ENCODE assay signal across 12 cellular contexts in genomic region chr18:9642799-9643445, GRCh38. TPM values are rescaled to one million over a fixed set of nuclear protein-coding genes. Genes with fewer than 3 reads are reported as not detected.
DNase-seq lines count a peak whose midpoint lies in the region; ATAC-seq, FAIRE-seq and TF ChIP-seq lines count a peak whose summit lies in the region.
"Had no signal": no experiment of that assay in that cellular context is flagged by ENCODE, and none has a peak within 500 bp of the region (broad histone marks: within the 10 kb centered on the region; RNA-seq: fewer than 3 reads in every experiment).

No MANE protein-coding gene starts in this region.

- peak; percentile 33; the same call in 1 of the 2 replicates for ATAC-seq in HCT116
- ATAC-seq in right cardiac atrium: no peak
- ATAC-seq: T-cell had no signal

- no peak for TF ChIP-seq RAD21 in HCT116 (IDR thresholded peaks at IDR 0.05; ENCODE audit: low read depth)

- H3K4me3 ChIP-seq in HCT116 (replicated peaks in 1 of 2; ENCODE audit: low read depth in 1 of 2, low read length in 2 of 2): 0 out of 4 replicates have a peak overlapping the region, but pooled peaks of 1 of the 2 experiments have one; percentile 22
- no peak overlapping the region for H3K4me3 ChIP-seq in right cardiac atrium (ENCODE audit: low read length)
- H3K4me3 ChIP-seq in BE2C (ENCODE audit: low read depth, low read length): no peak overlapping the region
- no peak overlapping the region for H3K4me3 ChIP-seq in kidney (ENCODE audit: low read length in 2 of 2)

- intact Hi-C loops in HCT116 (cut with micrococcal nuclease) (no loop called here), right cardiac atrium (cut with DNase I) (no loop called here), CD14-positive monocyte (cut with micrococcal nuclease) (no loop called here), kidney (cut with DNase I) (no loop called here)

- CTCF ChIA-PET in HCT116 (lab: Charles Lee): no interaction called here

- FAIRE-seq in kidney (lab: Jason Lieb, UNC): no peak

- peaks cover 0 to 1% (median 0%) of the 10 kb centered on the region in 7 donors for H3K9me3 Mint-ChIP-seq in CD14-positive monocyte
- H3K9me3 Mint-ChIP-seq: T-cell had no signal

- peak overlapping the region; percentile 72 for H3K4me2 ChIP-seq in HCT116 (ENCODE audit: low read length)

- no peaks in the 10 kb centered on the region for H3K79me2 ChIP-seq in HCT116 (ENCODE audit: insufficient read depth, low read length)

- peak overlapping the region; percentile 89 for H2AFZ ChIP-seq in HCT116 (ENCODE audit: low read depth, low read length, poor library complexity, severe bottlenecking)

- no peak overlapping the region for H3K4me3 Mint-ChIP-seq in CD14-positive monocyte
- H3K4me3 Mint-ChIP-seq: T-cell had no signal

- no peak overlapping the region for H3K27ac Mint-ChIP-seq in CD14-positive monocyte
- H3K27ac Mint-ChIP-seq: T-cell had no signal

- no peaks in the 10 kb centered on the region for H4K20me1 ChIP-seq in HCT116 (ENCODE audit: insufficient read depth)

- POLR2A ChIA-PET in HCT116 (lab: Charles Lee): no interaction called here

- no peak overlapping the region for H3K27ac ChIP-seq in HCT116 (ENCODE audit: low read depth, low read length)
- peak overlapping the region; percentile 30 for H3K27ac ChIP-seq in right cardiac atrium (ENCODE audit: low read length)
- no peak overlapping the region for H3K27ac ChIP-seq in kidney (ENCODE audit: low read depth in 2 of 2, low read length in 2 of 2)

- H3K9ac ChIP-seq in HCT116 (ENCODE audit: low read length): peak overlapping the region; percentile 46; the same call in 1 of the 2 replicates
- no peak overlapping the region for H3K9ac ChIP-seq in kidney (ENCODE audit: low read length in 2 of 2)

- no peaks in the 10 kb centered on the region for H3K9me3 ChIP-seq in HCT116 (ENCODE audit: control insufficient read depth in 1 of 2, insufficient read depth in 1 of 2, low read depth in 1 of 2, low read length in 2 of 2)
- no peaks in the 10 kb centered on the region for H3K9me3 ChIP-seq in right cardiac atrium (ENCODE audit: control insufficient read depth, low read length)
- no peaks in the 10 kb centered on the region for H3K9me3 ChIP-seq in BE2C
- H3K9me3 ChIP-seq in kidney (ENCODE audit: control insufficient read depth in 1 of 2, low read length in 2 of 2): no peaks in the 10 kb centered on the region

- H3K36me3 ChIP-seq in HCT116 (ENCODE audit: control insufficient read depth in 1 of 2, insufficient read depth in 2 of 2, low read length in 2 of 2) (no peaks in the 10 kb centered on the region), BE2C (no peaks in the 10 kb centered on the region), kidney (ENCODE audit: control insufficient read depth in 1 of 2, insufficient read depth in 2 of 2, low read length in 2 of 2) (no peaks in the 10 kb centered on the region)

- H3K27me3 ChIP-seq in HCT116 (ENCODE audit: insufficient read depth, low read length) (no peaks in the 10 kb centered on the region), right cardiac atrium (ENCODE audit: control insufficient read depth, insufficient read depth) (no peaks in the 10 kb centered on the region), BE2C (no peaks in the 10 kb centered on the region)

- RAD21 ChIA-PET in HCT116 (lab: Charles Lee; ENCODE audit: low non-redundant PET in 1 of 2, low total read pairs in 2 of 2, uncharacterized antibody in 2 of 2, unreplicated experiment in 2 of 2): no interaction called here

- peaks cover 1 to 5% (median 5%) of the 10 kb centered on the region in 3 donors for H3K27me3 Mint-ChIP-seq in CD14-positive monocyte (ENCODE audit: low read depth in 3 of 3)

- H3K36me3 Mint-ChIP-seq in CD14-positive monocyte: no peaks in the 10 kb centered on the region
- H3K36me3 Mint-ChIP-seq: T-cell had no signal

- no peaks in the 10 kb centered on the region for H3K9me2 ChIP-seq in HCT116 (ENCODE audit: insufficient read depth)

- H3K4me1 ChIP-seq in HCT116 (ENCODE audit: control insufficient read depth in 1 of 2, insufficient read depth in 2 of 2, low read length in 2 of 2) (peaks cover 17 to 28% of the 10 kb centered on the region in 2 experiments), right cardiac atrium (ENCODE audit: control insufficient read depth, insufficient read depth, low read length) (no peaks in the 10 kb centered on the region), BE2C (no peaks in the 10 kb centered on the region), kidney (ENCODE audit: control insufficient read depth in 1 of 2, insufficient read depth in 1 of 2, low read depth in 1 of 2, low read length in 2 of 2) (no peaks in the 10 kb centered on the region)

- TF ChIP-seq POLR2A in HCT116 (IDR thresholded peaks at IDR 0.05; ENCODE audit: borderline replicate concordance, extremely low read depth, insufficient read depth, insufficient read length): no peak

- DNase-seq in HCT116 (ENCODE audit: low read depth, low spot score): no peak
- peak; percentile 48 for DNase-seq in amniotic epithelial cell (ENCODE audit: low read depth)
- DNase-seq in right cardiac atrium: no peak
- DNase-seq in retina: peak; percentile 20
- no peak for DNase-seq in CD14-positive monocyte (ENCODE audit: low spot score)
- no peak for DNase-seq in SW480 (ENCODE audit: low spot score)
- DNase-seq in BE2C: no peak
- no peak for DNase-seq in kidney
- DNase-seq: DMS79 treated with DMSO at 0.1 percent for 48 hours; NCI-H774; stimulated activated naive CD4-positive, alpha-beta T cell; T-cell had no signal

- no TSS peak for BruUV-seq in HCT116 (replicated peaks; lab: Mats Ljungman, UMichigan)

- WGBS in right cardiac atrium: 73% methylated on average over 9 of the region's 9 CpGs

- TF ChIP-seq CTCF in HCT116 (IDR thresholded peaks at IDR 0.05 in 2 of 3, conservative IDR thresholded peaks at IDR 0.05 in 1 of 3; ENCODE audit: borderline replicate concordance in 1 of 3, insufficient read depth in 1 of 3, low read depth in 2 of 3, low read length in 2 of 3) (no peak), CD14-positive monocyte (IDR thresholded peaks at IDR 0.05) (no peak), BE2C (IDR thresholded peaks at IDR 0.05; ENCODE audit: low read depth, low read length) (no peak), kidney (IDR thresholded peaks at IDR 0.05; ENCODE audit: borderline replicate concordance, extremely low read depth, insufficient read depth) (no peak)

- peaks cover 14% of the 10 kb centered on the region for H3K4me1 Mint-ChIP-seq in CD14-positive monocyte
- H3K4me1 Mint-ChIP-seq: T-cell had no signal

TF ChIP-seq in HCT116, 20 proteins besides CTCF, POLR2A, EP300 and RAD21:
- TF ChIP-seq, protein P1, sequence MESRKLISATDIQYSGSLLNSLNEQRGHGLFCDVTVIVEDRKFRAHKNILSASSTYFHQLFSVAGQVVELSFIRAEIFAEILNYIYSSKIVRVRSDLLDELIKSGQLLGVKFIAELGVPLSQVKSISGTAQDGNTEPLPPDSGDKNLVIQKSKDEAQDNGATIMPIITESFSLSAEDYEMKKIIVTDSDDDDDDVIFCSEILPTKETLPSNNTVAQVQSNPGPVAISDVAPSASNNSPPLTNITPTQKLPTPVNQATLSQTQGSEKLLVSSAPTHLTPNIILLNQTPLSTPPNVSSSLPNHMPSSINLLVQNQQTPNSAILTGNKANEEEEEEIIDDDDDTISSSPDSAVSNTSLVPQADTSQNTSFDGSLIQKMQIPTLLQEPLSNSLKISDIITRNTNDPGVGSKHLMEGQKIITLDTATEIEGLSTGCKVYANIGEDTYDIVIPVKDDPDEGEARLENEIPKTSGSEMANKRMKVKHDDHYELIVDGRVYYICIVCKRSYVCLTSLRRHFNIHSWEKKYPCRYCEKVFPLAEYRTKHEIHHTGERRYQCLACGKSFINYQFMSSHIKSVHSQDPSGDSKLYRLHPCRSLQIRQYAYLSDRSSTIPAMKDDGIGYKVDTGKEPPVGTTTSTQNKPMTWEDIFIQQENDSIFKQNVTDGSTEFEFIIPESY (IDR thresholded peaks at IDR 0.05; ENCODE audit: extremely low read depth, insufficient replicate concordance, low read length): no peak
- TF ChIP-seq ATF3 (IDR thresholded peaks at IDR 0.05): no peak
- no peak for TF ChIP-seq POLR2AphosphoS5 (IDR thresholded peaks at IDR 0.05; ENCODE audit: low read depth, low read length)
- TF ChIP-seq FOSL1 (IDR thresholded peaks at IDR 0.05; ENCODE audit: low read depth): no peak
- no peak for TF ChIP-seq SIN3A (IDR thresholded peaks at IDR 0.05; ENCODE audit: low read depth)
- no peak for TF ChIP-seq SP1 (IDR thresholded peaks at IDR 0.05; ENCODE audit: low read depth)
- TF ChIP-seq, protein P2, sequence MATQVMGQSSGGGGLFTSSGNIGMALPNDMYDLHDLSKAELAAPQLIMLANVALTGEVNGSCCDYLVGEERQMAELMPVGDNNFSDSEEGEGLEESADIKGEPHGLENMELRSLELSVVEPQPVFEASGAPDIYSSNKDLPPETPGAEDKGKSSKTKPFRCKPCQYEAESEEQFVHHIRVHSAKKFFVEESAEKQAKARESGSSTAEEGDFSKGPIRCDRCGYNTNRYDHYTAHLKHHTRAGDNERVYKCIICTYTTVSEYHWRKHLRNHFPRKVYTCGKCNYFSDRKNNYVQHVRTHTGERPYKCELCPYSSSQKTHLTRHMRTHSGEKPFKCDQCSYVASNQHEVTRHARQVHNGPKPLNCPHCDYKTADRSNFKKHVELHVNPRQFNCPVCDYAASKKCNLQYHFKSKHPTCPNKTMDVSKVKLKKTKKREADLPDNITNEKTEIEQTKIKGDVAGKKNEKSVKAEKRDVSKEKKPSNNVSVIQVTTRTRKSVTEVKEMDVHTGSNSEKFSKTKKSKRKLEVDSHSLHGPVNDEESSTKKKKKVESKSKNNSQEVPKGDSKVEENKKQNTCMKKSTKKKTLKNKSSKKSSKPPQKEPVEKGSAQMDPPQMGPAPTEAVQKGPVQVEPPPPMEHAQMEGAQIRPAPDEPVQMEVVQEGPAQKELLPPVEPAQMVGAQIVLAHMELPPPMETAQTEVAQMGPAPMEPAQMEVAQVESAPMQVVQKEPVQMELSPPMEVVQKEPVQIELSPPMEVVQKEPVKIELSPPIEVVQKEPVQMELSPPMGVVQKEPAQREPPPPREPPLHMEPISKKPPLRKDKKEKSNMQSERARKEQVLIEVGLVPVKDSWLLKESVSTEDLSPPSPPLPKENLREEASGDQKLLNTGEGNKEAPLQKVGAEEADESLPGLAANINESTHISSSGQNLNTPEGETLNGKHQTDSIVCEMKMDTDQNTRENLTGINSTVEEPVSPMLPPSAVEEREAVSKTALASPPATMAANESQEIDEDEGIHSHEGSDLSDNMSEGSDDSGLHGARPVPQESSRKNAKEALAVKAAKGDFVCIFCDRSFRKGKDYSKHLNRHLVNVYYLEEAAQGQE (IDR thresholded peaks at IDR 0.05; ENCODE audit: low read depth): no peak

RNA-seq across cellular contexts. Expression of gene PPP4R1, which starts 28.6 kb away (rescaled TPM):
- total RNA-seq in HCT116 (2021; ENCODE audit: unreplicated experiment): 66.7 TPM
- 35.7 and 39.8 TPM in 2 replicates for polyA plus RNA-seq in HCT116 (2012)
- 10 to 100 TPM; 56.9 to 95.8 (median 65.3) TPM for total RNA-seq in right cardiac atrium
- polyA plus RNA-seq in right cardiac atrium: 18.8 TPM
- polyA plus RNA-seq in CD14-positive monocyte: 10 to 100 TPM; 22.0 to 24.6 TPM
- polyA plus RNA-seq in BE2C (2012; ENCODE audit: insufficient read depth, insufficient read length, low read depth): 23.5 TPM
- 122 TPM for total RNA-seq in kidney
- 23.9 TPM for polyA plus RNA-seq in kidney (ENCODE audit: insufficient read depth, low read depth, low replicate concordance)

Comparison
In these comparisons a context has a peak if more than half of its experiments do, and no peak if none do; other contexts are left out.
1. DNase-seq: peak in amniotic epithelial cell (single experiment) and retina (single experiment); none in HCT116 (single experiment), right cardiac atrium (0 of 3), CD14-positive monocyte (single experiment), SW480 (single experiment), BE2C (single experiment) and kidney (single experiment).